16 cellular contexts compared by ENCODE assay signal in the genomic region with DNA sequence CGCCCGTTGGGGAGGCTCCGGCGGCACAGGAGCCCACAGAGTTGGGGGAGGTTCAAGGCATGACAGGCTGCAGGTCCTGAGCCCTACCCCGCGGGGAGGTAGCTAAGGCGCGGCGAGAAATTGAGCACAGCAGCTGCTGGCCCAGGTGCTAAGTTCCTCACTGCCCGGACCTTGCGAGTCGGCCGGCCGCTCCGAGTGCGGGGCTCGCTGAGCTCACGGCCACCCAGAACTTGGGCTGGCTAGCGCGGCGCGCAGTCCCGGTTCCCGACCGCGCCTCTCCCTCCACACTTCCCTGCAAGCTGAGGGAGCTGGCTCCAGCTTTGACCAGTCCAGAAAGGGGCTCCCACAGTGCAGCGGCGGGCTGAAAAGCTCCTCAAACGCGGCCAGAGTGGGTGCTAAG. TPM values are rescaled to one million over a fixed set of nuclear protein-coding genes. Genes with fewer than 3 reads are reported as not detected.
DNase-seq lines count a peak whose midpoint lies in the region; ATAC-seq, FAIRE-seq and TF ChIP-seq lines count a peak whose summit lies in the region.
"Had no signal": no experiment of that assay in that cellular context is flagged by ENCODE, and none has a peak within 500 bp of the region (broad histone marks: within the 10 kb centered on the region; RNA-seq: fewer than 3 reads in every experiment).

No MANE protein-coding gene starts in this region.

- no peaks in the 10 kb centered on the region for H3K9me1 ChIP-seq in K562 (ENCODE audit: control insufficient read depth, insufficient read depth, low read length)

- H3K36me3 ChIP-seq in GM23338 (ENCODE audit: insufficient read depth) (no peaks in the 10 kb centered on the region; the same call in 1 of the 2 replicates), K562 (ENCODE audit: control insufficient read depth, insufficient read depth, low read length) (no peaks in the 10 kb centered on the region), testis (ENCODE audit: low read depth, missing control alignments) (no peaks in the 10 kb centered on the region)

- in situ Hi-C loops in K562 (cut with MboI): no loop called here

- H3K27ac Mint-ChIP-seq in GM23338: no peak overlapping the region
- H3K27ac Mint-ChIP-seq: CD4-positive, alpha-beta memory T cell had no signal

- H2AFZ ChIP-seq in GM23338 (peak overlapping the region; percentile 72; the same call in 1 of the 2 replicates), K562 (ENCODE audit: low read depth, low read length) (no peak overlapping the region)

- H3K9me2 ChIP-seq in GM23338 (ENCODE audit: insufficient read depth): no peaks in the 10 kb centered on the region

- no peak for DNase-seq in GM23338 (ENCODE audit: low spot score)
- no peak for DNase-seq in K562 (ENCODE audit: extremely low read depth in 1 of 4, low spot score in 3 of 4)
- DNase-seq in testis: no peak
- DNase-seq in NCI-H1694 treated with DMSO at 0.1 percent for 48 hours (lab: John Stamatoyannopoulos, UW): no peak
- DNase-seq in DMS53 treated with DMSO at 0.1 percent for 48 hours (lab: John Stamatoyannopoulos, UW; ENCODE audit: unreplicated experiment): no peak
- DNase-seq: C1 segment of cervical spinal cord; Calu3; CD4-positive, alpha-beta memory T cell; COR-L47; DND-41; GDM1; GOT3; H7 had no signal

- H3K79me2 ChIP-seq in GM23338 (replicated peaks; ENCODE audit: insufficient read depth): no peaks in the 10 kb centered on the region
- no peaks in the 10 kb centered on the region for H3K79me2 ChIP-seq in K562 (ENCODE audit: control insufficient read depth, insufficient read depth, low read length)

- H3K4me3 Mint-ChIP-seq in GM23338: no peak overlapping the region
- H3K4me3 Mint-ChIP-seq: CD4-positive, alpha-beta memory T cell had no signal

- H4K20me1 ChIP-seq in GM23338 (replicated peaks; ENCODE audit: insufficient read depth) (no peaks in the 10 kb centered on the region), K562 (replicated peaks; ENCODE audit: control insufficient read depth, insufficient read depth, low read length) (no peaks in the 10 kb centered on the region)

- H3K9me3 ChIP-seq in K562 (replicated peaks; ENCODE audit: control insufficient read depth, insufficient read depth, low read depth, low read length) (no peaks in the 10 kb centered on the region), testis (no peaks in the 10 kb centered on the region)

- H3K27me3 Mint-ChIP-seq in GM23338 (ENCODE audit: insufficient read depth, low read depth, poor library complexity): peaks cover 2% of the 10 kb centered on the region
- H3K27me3 Mint-ChIP-seq: CD4-positive, alpha-beta memory T cell had no signal

- no TSS peak for BruUV-seq in K562 (replicated peaks; lab: Mats Ljungman, UMichigan)

- no peak for TF ChIP-seq EP300 in K562 (IDR thresholded peaks at IDR 0.05; ENCODE audit: low read length)

- POLR2A ChIA-PET in K562 (lab: Yijun Ruan, JAX): interaction anchor here (0.8 to 1.2 kb wide), 2 partner anchors 64 to 121 kb away, joined by 3 to 5 read pairs; no protein-coding TSS in a partner anchor

- H3K9ac ChIP-seq in K562 (ENCODE audit: insufficient read depth in 1 of 2, low read depth in 2 of 2, low read length in 2 of 2): no peak overlapping the region

- WGBS in K562 (ENCODE audit: insufficient coverage, low coverage, missing lambda C conversion rate): 88% methylated on average over 26 of the region's 30 CpGs
- 61 to 76% methylated on average over 10 to 30 of the region's 30 CpGs for WGBS in testis, 2 donors

- H3K9me3 Mint-ChIP-seq in GM23338: 0 out of 3 replicates have a peak, but pooled peaks cover 3% of the 10 kb centered on the region

- H3K36me3 Mint-ChIP-seq in GM23338 (ENCODE audit: low read depth): no peaks in the 10 kb centered on the region
- H3K36me3 Mint-ChIP-seq: CD4-positive, alpha-beta memory T cell had no signal

- no peaks in the 10 kb centered on the region for H3F3A ChIP-seq in GM23338 (replicated peaks; ENCODE audit: low read depth)

- no peak for TF ChIP-seq CTCF in GM23338 (conservative IDR thresholded peaks at IDR 0.05; ENCODE audit: low read depth in 2 of 2)
- no peak for TF ChIP-seq CTCF in K562 (IDR thresholded peaks at IDR 0.05 in 2 of 3, conservative IDR thresholded peaks at IDR 0.05 in 1 of 3; ENCODE audit: insufficient read depth in 2 of 3, low read depth in 1 of 3, low read length in 3 of 3)
- no peak for TF ChIP-seq CTCF in testis (IDR thresholded peaks at IDR 0.05)

- H3K4me3 ChIP-seq in GM23338 (no peak overlapping the region), K562 (no peak overlapping the region), testis (peak overlapping the region; percentile 32 to 53)
- H3K4me3 ChIP-seq: GM12878 had no signal

- ATAC-seq in GM23338 (no peak), K562 (no peak), HG02970 (IDR thresholded peaks at IDR 0.05; ENCODE audit: low FRiP score, unreplicated experiment) (no peak)
- ATAC-seq: GM12878, HCT116 had no signal

- no peak overlapping the region for H3K4me2 ChIP-seq in GM23338
- no peak overlapping the region for H3K4me2 ChIP-seq in K562 (ENCODE audit: insufficient read depth, low read length)

- H3K4me1 Mint-ChIP-seq in GM23338: peaks cover 8% of the 10 kb centered on the region
- H3K4me1 Mint-ChIP-seq: CD4-positive, alpha-beta memory T cell had no signal

- CTCF ChIA-PET in K562 (lab: Yijun Ruan, JAX; ENCODE audit: low intra/inter-chr PET ratio): no interaction called here

- no peaks in the 10 kb centered on the region for H3K27me3 ChIP-seq in GM23338 (ENCODE audit: insufficient read depth)
- no peaks in the 10 kb centered on the region for H3K27me3 ChIP-seq in K562 (ENCODE audit: control insufficient read depth in 2 of 2, insufficient read depth in 2 of 2, low read length in 2 of 2)
- H3K27me3 ChIP-seq in testis: no peaks in the 10 kb centered on the region

- no peak for TF ChIP-seq RAD21 in K562 (CRISPR knock-in tag; conservative IDR thresholded peaks at IDR 0.05 in 1 of 2, IDR thresholded peaks at IDR 0.05 in 1 of 2)

- H3K27ac ChIP-seq in GM23338 (ENCODE audit: low read depth) (no peak overlapping the region), K562 (ENCODE audit: extremely low read depth, low read depth, low read length) (no peak overlapping the region), testis (peak overlapping the region in 1 of 2 donors; percentile 36)

- intact Hi-C loops in K562 (cut with micrococcal nuclease) (no loop called here), testis (cut with DNase I; ENCODE audit: low total_unique reads) (no loop called here)

- no peak for TF ChIP-seq POLR2A in K562 (conservative IDR thresholded peaks at IDR 0.05)
- TF ChIP-seq POLR2A in testis (IDR thresholded peaks at IDR 0.05): no peak

- H3K4me1 ChIP-seq in GM23338 (ENCODE audit: insufficient read depth) (peaks cover 8% of the 10 kb centered on the region; the same call in 1 of the 2 replicates), K562 (replicated peaks in 1 of 2; ENCODE audit: control insufficient read depth in 2 of 2, insufficient read depth in 2 of 2, low read length in 2 of 2) (no peaks in the 10 kb centered on the region; a peak in 1 of 5 replicates), testis (no peaks in the 10 kb centered on the region)

- FAIRE-seq in K562 (lab: Jason Lieb, UNC): no peak
- FAIRE-seq: GM12878 had no signal

TF ChIP-seq in K562, 482 proteins besides CTCF, POLR2A, EP300 and RAD21:
- peak; percentile 18; the same call in 1 of the 2 replicates for TF ChIP-seq IRF2 (CRISPR knock-in tag; IDR thresholded peaks at IDR 0.05)
- TF ChIP-seq ZNF41 (CRISPR knock-in tag; conservative IDR thresholded peaks at IDR 0.05): no peak
TF ChIP-seq in K562: peak in this region for 1.

RNA-seq across cellular contexts. Expression of a gene that starts 23.9 kb away (rescaled TPM):
- 28.2 and 32.8 TPM in 2 replicates for total RNA-seq in GM23338 (2014; rRNA removed; shearing (Covaris generic))
- polyA plus RNA-seq in GM23338 (2016; fragmentation: Nextera tagmentation; extraction: Ambion mirVana) (8.4 and 11.4 TPM in 2 replicates), K562 (2011; rRNA removed) (29.5 and 31.8 TPM in 2 replicates), K562 (2014; fragmentation: Illumina TruSeq; extraction: Trizol) (28.2 and 29.7 TPM in 2 replicates), K562 (2014; fragmentation: Nextera tagmentation; extraction: Ambion mirVana) (1 to 10 TPM; 3.6 to 4.3 TPM), K562 (2014; rRNA removed) (22.5 and 22.6 TPM in 2 replicates), testis (ENCODE audit: insufficient read depth, low read depth, low replicate concordance) (20.8 TPM)
- total RNA-seq in K562 (2011; cell fraction: chromatin; rRNA removed; ENCODE audit: low replicate concordance): 104 and 140 TPM in 2 replicates
- total RNA-seq in K562 (2011; cell fraction: nucleolus; rRNA removed): 46.7 and 52.6 TPM in 2 replicates
- 47.2 and 119 TPM in 2 replicates for total RNA-seq in K562 (2011; cell fraction: nucleoplasm; rRNA removed)
- total RNA-seq in K562 (2014; rRNA removed) (21.0 and 30.1 TPM in 2 replicates), K562 (2014; rRNA removed; fragmentation: Illumina TruSeq; extraction: Trizol) (37.5 and 39.3 TPM in 2 replicates), K562 (2015; rRNA removed; fragmentation: Illumina TruSeq; extraction: Trizol) (43.2 and 44.3 TPM in 2 replicates), K562 (2021) (30.1 and 33.8 TPM in 2 replicates), testis (10 to 100 TPM; 27.7 to 28.7 TPM)
- polyA plus RNA-seq in K562 (2011; cell fraction: cytosol; rRNA removed): 15.8 and 22.8 TPM in 2 replicates
- polyA plus RNA-seq in K562 (2011; cell fraction: nucleus; rRNA removed): 33.0 and 34.3 TPM in 2 replicates
- 25.3 and 25.9 TPM in 2 replicates for polyA plus RNA-seq in K562 (2012)
- polyA minus RNA-seq in K562 (2011; rRNA and poly(A)+ RNA removed): 58.2 and 66.9 TPM in 2 replicates
- polyA minus RNA-seq in K562 (2011; cell fraction: cytosol; rRNA and poly(A)+ RNA removed): 27.8 and 31.0 TPM in 2 replicates
- polyA minus RNA-seq in K562 (2011; cell fraction: nucleus; rRNA and poly(A)+ RNA removed): 52.9 and 92.3 TPM in 2 replicates

Comparison
In these comparisons a context has a peak if more than half of its experiments do, and no peak if none do; other contexts are left out.
1. H3K4me3 ChIP-seq: peak in testis (2 of 2); none in GM23338 (single experiment) and K562 (single experiment).